Comparison of ENCODE assay signal across 8 cellular contexts in the genomic region with DNA sequence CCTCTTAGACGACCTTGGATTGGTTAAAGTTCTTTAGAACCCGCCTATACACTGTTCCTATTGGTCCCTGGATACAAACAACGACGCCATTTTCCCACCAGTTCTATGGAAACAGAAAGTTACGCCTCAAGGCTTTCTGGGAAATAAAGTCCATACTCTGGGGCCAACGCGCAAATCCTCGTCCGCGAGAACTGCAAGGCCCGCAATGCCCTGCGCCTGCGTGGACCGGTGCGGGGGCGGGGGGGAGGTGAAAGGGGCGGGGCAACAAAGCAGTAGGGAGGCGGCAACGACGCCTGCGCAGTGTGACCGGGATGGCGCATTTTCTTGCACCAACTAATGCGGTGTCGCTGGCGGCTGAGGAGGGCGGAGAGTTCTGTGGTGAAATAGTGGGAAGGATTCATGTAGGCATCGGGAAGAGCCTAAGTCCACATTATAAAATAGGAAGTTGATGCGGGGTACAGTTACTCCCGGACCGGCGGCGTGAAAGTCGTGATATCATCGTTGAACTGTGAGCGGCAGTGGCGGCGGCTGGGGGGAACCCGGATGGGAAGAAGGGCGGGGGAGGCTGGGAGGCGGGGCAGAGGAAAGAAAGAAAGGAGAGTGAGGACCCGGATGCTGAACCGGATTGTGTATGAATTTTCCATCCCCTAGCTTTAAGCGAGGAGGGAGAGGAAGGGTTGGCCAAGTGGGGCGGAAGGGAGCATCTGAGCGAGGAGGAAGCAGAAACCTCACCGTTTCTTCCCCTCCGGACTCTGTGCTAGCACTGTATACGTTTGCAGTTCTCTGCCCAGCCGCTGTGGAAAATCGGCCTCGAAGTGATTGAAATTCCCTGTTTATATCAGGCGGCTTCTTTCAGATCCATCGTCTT. TPM values are rescaled to one million over a fixed set of nuclear protein-coding genes. Genes with fewer than 3 reads are reported as not detected.
DNase-seq lines count a peak whose midpoint lies in the region; ATAC-seq and TF ChIP-seq lines count a peak whose summit lies in the region.

A gene (plus strand): TSS at position 300 of the 868 bp plus-strand sequence. CDS start 6,695 bp downstream, outside the sequence.

- intact Hi-C loops in breast epithelium (cut with DNase I; ENCODE audit: low total_unique reads): no loop called here

- H3K27me3 ChIP-seq in AG04450 (ENCODE audit: control insufficient read depth, insufficient read depth, low read length) (no peaks in the 10 kb centered on the region), breast epithelium (no peaks in the 10 kb centered on the region), skeletal muscle tissue (ENCODE audit: control insufficient read depth in 3 of 3, insufficient read depth in 3 of 3, low read length in 3 of 3) (no peaks in the 10 kb centered on the region)

- peak; percentile 66 for ATAC-seq in GM18873 (IDR thresholded peaks at IDR 0.05; ENCODE audit: low FRiP score, unreplicated experiment)
- peak; percentile 53 for ATAC-seq in HG03139 (IDR thresholded peaks at IDR 0.05; ENCODE audit: unreplicated experiment)

- H3K9ac ChIP-seq in skeletal muscle tissue (ENCODE audit: low read depth in 1 of 3, low read length in 3 of 3): peak within 1 kb of the TSS; percentile 89 to 97 (median 91)

- CTCF ChIA-PET in AG04450 (lab: Charles Lee): interaction anchor here (0.7 to 5.1 kb wide), 4 partner anchors 75 to 176 kb away, joined by 3 to 35 read pairs (median 3); a partner anchor contains a TSS

- H3K27ac ChIP-seq in AG04450 (ENCODE audit: low read depth, low read length) (peak within 1 kb of the TSS; percentile 96), VCaP (peak within 1 kb of the TSS; percentile 97), breast epithelium (peak within 1 kb of the TSS; percentile 98 to 99), skeletal muscle tissue (ENCODE audit: low read depth, low read length) (peak within 1 kb of the TSS; percentile 96)

- H3K9me3 ChIP-seq in AG04450 (ENCODE audit: control insufficient read depth, insufficient read depth, low read length) (no peaks in the 10 kb centered on the region; the same call in 1 of the 2 replicates), breast epithelium (no peaks in the 10 kb centered on the region), iPS-18c (ENCODE audit: control insufficient read depth, insufficient read depth, low read length) (no peaks in the 10 kb centered on the region), skeletal muscle tissue (ENCODE audit: control insufficient read depth in 3 of 3, low read length in 3 of 3) (no peaks in the 10 kb centered on the region)

- peak; percentile 98 for TF ChIP-seq POLR2A in breast epithelium (IDR thresholded peaks at IDR 0.05)

- DNase-seq in AG04450 (ENCODE audit: low read depth, low spot score) (peak; percentile 100), NCI-H2196 treated with DMSO at 0.1 percent for 48 hours (lab: John Stamatoyannopoulos, UW; ENCODE audit: unreplicated experiment) (peak; percentile 91), breast epithelium (ENCODE audit: low spot score in 2 of 2) (peak; percentile 98 to 99)

- H3K36me3 ChIP-seq in breast epithelium (no peaks in the 10 kb centered on the region), skeletal muscle tissue (ENCODE audit: control insufficient read depth in 3 of 3, insufficient read depth in 3 of 3, low read length in 3 of 3) (no peaks in the 10 kb centered on the region)

- POLR2A ChIA-PET in AG04450 (lab: Yijun Ruan, JAX): interaction anchor here (0.6 to 2.5 kb wide), 12 partner anchors 11 to 176 kb away, joined by 3 to 9 read pairs (median 3); a partner anchor contains a TSS

- TF ChIP-seq CTCF in AG04450 (IDR thresholded peaks at IDR 0.05; ENCODE audit: low read depth, low read length) (peak; percentile 44), VCaP (conservative IDR thresholded peaks at IDR 0.05) (0 out of 2 replicates have a peak, but pooled peaks have one; percentile 24), breast epithelium (IDR thresholded peaks at IDR 0.05) (no peak)

- H3K4me1 ChIP-seq in breast epithelium: peaks cover 0 to 27% of the 10 kb centered on the region in 2 donors
- peaks cover 17 to 44% (median 34%) of the 10 kb centered on the region in 3 donors for H3K4me1 ChIP-seq in skeletal muscle tissue (ENCODE audit: control insufficient read depth in 3 of 3, insufficient read depth in 3 of 3, low read length in 3 of 3)

- peak within 1 kb of the TSS; percentile 90 for H3K4me3 ChIP-seq in AG04450 (ENCODE audit: low read depth, low read length)
- peak within 1 kb of the TSS; percentile 90 to 99 (median 98) for H3K4me3 ChIP-seq in breast epithelium
- peak within 1 kb of the TSS; percentile 97 for H3K4me3 ChIP-seq in iPS-18c (ENCODE audit: insufficient read depth, low read depth, low read length)
- H3K4me3 ChIP-seq in skeletal muscle tissue (ENCODE audit: low read length in 3 of 3): peak within 1 kb of the TSS; percentile 90 to 93 (median 90)

RNA-seq across cellular contexts. Expression of the gene that starts here (rescaled TPM):
- 37.4 and 45.2 TPM in 2 replicates for polyA plus RNA-seq in AG04450 (2011; rRNA removed)
- 20.8 and 23.8 TPM in 2 replicates for polyA minus RNA-seq in AG04450 (2011; rRNA and poly(A)+ RNA removed)
- 10 to 100 TPM; 17.7 to 38.3 (median 22.4) TPM for total RNA-seq in breast epithelium
- total RNA-seq in skeletal muscle tissue: 15.1 TPM

Comparison
In these comparisons a context has a peak if more than half of its experiments do, and no peak if none do; other contexts are left out.
1. Peak in every context shown above with its lines: DNase-seq, ATAC-seq, H3K4me3 ChIP-seq and H3K27ac ChIP-seq.
2. CTCF ChIP-seq: peak in AG04450 (single experiment) and VCaP (single experiment); none in breast epithelium (0 of 3).